1 cellular context compared by ENCODE assay signal in genomic region chr4:8192748-8193738, GRCh38.
TF ChIP-seq lines count a peak whose summit lies in the region.

No MANE protein-coding gene starts in this region.

TF ChIP-seq in HCT116, 20 proteins besides CTCF, POLR2A, EP300 and RAD21 (continued from another document):
- no peak for TF ChIP-seq MAX (IDR thresholded peaks at IDR 0.05)
- TF ChIP-seq REST (IDR thresholded peaks at IDR 0.05; ENCODE audit: low read depth), result no peak
